Comparison of ENCODE assay signal across 1 cellular context in the genomic region with DNA sequence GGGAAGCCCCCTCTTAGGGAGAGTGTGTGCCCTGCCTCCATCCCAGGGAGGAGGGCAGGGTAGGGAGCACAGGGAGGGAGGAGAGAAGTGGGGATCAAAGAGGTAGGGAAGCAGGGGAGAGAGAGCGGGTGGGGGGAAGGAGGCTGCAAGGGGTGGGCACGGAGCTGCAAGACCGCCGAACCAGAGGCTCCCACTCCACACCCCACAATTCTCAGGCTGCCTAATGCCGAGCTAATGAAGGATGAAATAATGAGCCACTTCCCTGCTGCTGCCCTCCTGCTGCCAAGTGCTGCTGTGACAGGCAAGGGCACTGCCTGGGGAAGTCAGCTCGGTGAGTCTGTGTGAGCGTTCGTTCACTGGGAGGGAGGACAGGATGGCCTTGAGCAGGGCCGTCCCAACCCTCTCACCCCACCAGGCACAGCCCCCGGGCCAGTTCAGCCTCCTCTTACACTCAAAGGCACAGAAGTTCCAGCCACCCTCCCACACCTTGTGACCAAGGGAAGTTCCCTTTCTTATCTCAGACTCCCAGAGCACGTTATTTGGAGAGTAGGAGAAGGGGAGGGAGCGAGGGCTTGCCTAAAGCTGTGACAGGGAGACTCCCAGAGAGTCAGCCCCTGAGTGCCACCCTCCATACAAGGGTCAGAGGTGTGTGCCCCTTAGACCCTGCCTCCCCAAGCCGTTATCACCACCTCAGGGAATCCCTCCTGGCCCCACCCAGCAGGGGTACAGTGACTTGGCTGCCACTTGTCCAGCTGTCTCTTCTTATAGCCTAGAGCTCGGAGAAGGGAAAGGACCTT.
TF ChIP-seq lines count a peak whose summit lies in the region.

No MANE protein-coding gene starts in this region.

TF ChIP-seq in endothelial cell of umbilical vein, 7 proteins besides CTCF, POLR2A, EP300 and RAD21 (continued from another document):
- TF ChIP-seq, protein P1, sequence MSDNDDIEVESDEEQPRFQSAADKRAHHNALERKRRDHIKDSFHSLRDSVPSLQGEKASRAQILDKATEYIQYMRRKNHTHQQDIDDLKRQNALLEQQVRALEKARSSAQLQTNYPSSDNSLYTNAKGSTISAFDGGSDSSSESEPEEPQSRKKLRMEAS (IDR thresholded peaks at IDR 0.05; ENCODE audit: insufficient read depth, insufficient read length), result no peak
- TF ChIP-seq EZH2 (IDR thresholded peaks at IDR 0.05; ENCODE audit: borderline replicate concordance, low read depth, low read length, severe bottlenecking) (no peak), GATA2 (IDR thresholded peaks at IDR 0.05; ENCODE audit: insufficient read depth, insufficient read length, low read depth, low read length) (no peak), JUN (IDR thresholded peaks at IDR 0.05; ENCODE audit: borderline replicate concordance, insufficient read depth, insufficient read length, low read depth) (no peak), MYC (IDR thresholded peaks at IDR 0.05; ENCODE audit: low read depth, low read length) (no peak)
